9 cellular contexts compared by ENCODE assay signal in genomic region chr22:47337161-47337621, GRCh38.
DNase-seq lines count a peak whose midpoint lies in the region; ATAC-seq and TF ChIP-seq lines count a peak whose summit lies in the region.
"Had no signal": no experiment of that assay in that cellular context is flagged by ENCODE, and none has a peak within 500 bp of the region (broad histone marks: within the 10 kb centered on the region; RNA-seq: fewer than 3 reads in every experiment).

No MANE protein-coding gene starts in this region.

- intact Hi-C loops in Panc1 (cut with micrococcal nuclease; ENCODE audit: unreplicated experiment), result no loop called here

- H3K4me2 ChIP-seq in neural progenitor cell, result no peak overlapping the region

- no peaks in the 10 kb centered on the region for H3F3A ChIP-seq in neural progenitor cell (ENCODE audit: low read depth)

- CTCF ChIA-PET in Panc1 (lab: Charles Lee), result no interaction called here

- H3K4me3 ChIP-seq in Panc1 (ENCODE audit: low read depth in 2 of 2, low read length in 2 of 2), result peak overlapping the region; percentile 28 to 41
- H3K4me3 ChIP-seq in neural progenitor cell, result no peak overlapping the region

- peak; percentile 23 for DNase-seq in NCI-H345 (lab: John Stamatoyannopoulos, UW)
- DNase-seq in NCI-H345 treated with DMSO at 0.1 percent for 48 hours (lab: John Stamatoyannopoulos, UW; ENCODE audit: unreplicated experiment), result no peak
- DNase-seq in Panc1 (ENCODE audit: low read depth, low spot score), result peak; percentile 65
- no peak for DNase-seq in stimulated activated effector memory CD8-positive, alpha-beta T cell treated with anti-CD3 and anti-CD28 coated beads, Interleukin-12 subunit alpha, Interleukin-12 subunit beta, amount 100 ng/mL, for 72 hours (ENCODE audit: low spot score in 2 of 2)
- no peak for DNase-seq in neural progenitor cell (ENCODE audit: low spot score)

- no peaks in the 10 kb centered on the region for H3K9me3 ChIP-seq in Panc1 (ENCODE audit: control insufficient read depth, insufficient read depth, low read depth, low read length)
- H3K9me3 ChIP-seq in neural progenitor cell (ENCODE audit: low read depth), result peaks cover 25% of the 10 kb centered on the region

- H3K4me1 ChIP-seq in Panc1 (ENCODE audit: control insufficient read depth, insufficient read depth, low read length) (peaks cover 5% of the 10 kb centered on the region; the same call in 1 of the 2 replicates), neural progenitor cell (no peaks in the 10 kb centered on the region)

- H3K79me2 ChIP-seq in neural progenitor cell (ENCODE audit: low read depth), result no peaks in the 10 kb centered on the region

- H3K9ac ChIP-seq in neural progenitor cell, result no peak overlapping the region

- peak overlapping the region; percentile 34 for H3K4me3 Mint-ChIP-seq in stimulated activated effector memory CD8-positive, alpha-beta T cell treated with anti-CD3 and anti-CD28 coated beads, Interleukin-12 subunit alpha, Interleukin-12 subunit beta, amount 100 ng/mL, for 72 hours
- no peak overlapping the region for H3K4me3 Mint-ChIP-seq in neural progenitor cell

- POLR2A ChIA-PET in Panc1 (lab: Charles Lee), result interaction anchor here (0.9 kb wide), 1 partner anchor 804 kb away, joined by 3 read pairs; no protein-coding TSS in a partner anchor

- H3K27ac Mint-ChIP-seq in stimulated activated effector memory CD8-positive, alpha-beta T cell treated with anti-CD3 and anti-CD28 coated beads, Interleukin-12 subunit alpha, Interleukin-12 subunit beta, amount 100 ng/mL, for 72 hours, result no peak overlapping the region
- H3K27ac Mint-ChIP-seq in neural progenitor cell, result no peak overlapping the region

- ATAC-seq in Panc1 (peak; percentile 97), esophagus mucosa (peak; percentile 90), HG02588 (IDR thresholded peaks at IDR 0.05; ENCODE audit: unreplicated experiment) (no peak), GM19463 (IDR thresholded peaks at IDR 0.05; ENCODE audit: unreplicated experiment) (no peak)
- peak; percentile 83 for ATAC-seq in stimulated activated effector memory CD8-positive, alpha-beta T cell treated with anti-CD3 and anti-CD28 coated beads, Interleukin-12 subunit alpha, Interleukin-12 subunit beta, amount 100 ng/mL, for 72 hours
- ATAC-seq: sciatic nerve had no signal

- peaks cover 7% of the 10 kb centered on the region for H3K9me3 Mint-ChIP-seq in stimulated activated effector memory CD8-positive, alpha-beta T cell treated with anti-CD3 and anti-CD28 coated beads, Interleukin-12 subunit alpha, Interleukin-12 subunit beta, amount 100 ng/mL, for 72 hours
- H3K9me3 Mint-ChIP-seq in neural progenitor cell, result peaks cover 21% of the 10 kb centered on the region

- in situ Hi-C loops in Panc1 (cut with HindIII; ENCODE audit: low pct_unique_long_range_greater_than_20kb, low sequenced_read_pairs), result no loop called here

- no peaks in the 10 kb centered on the region for H3K4me1 Mint-ChIP-seq in stimulated activated effector memory CD8-positive, alpha-beta T cell treated with anti-CD3 and anti-CD28 coated beads, Interleukin-12 subunit alpha, Interleukin-12 subunit beta, amount 100 ng/mL, for 72 hours
- peaks cover 2% of the 10 kb centered on the region for H3K4me1 Mint-ChIP-seq in neural progenitor cell

- TF ChIP-seq CTCF in Panc1 (IDR thresholded peaks at IDR 0.05), result no peak
- no peak for TF ChIP-seq CTCF in neural progenitor cell (IDR thresholded peaks at IDR 0.05)

- H3K36me3 Mint-ChIP-seq in stimulated activated effector memory CD8-positive, alpha-beta T cell treated with anti-CD3 and anti-CD28 coated beads, Interleukin-12 subunit alpha, Interleukin-12 subunit beta, amount 100 ng/mL, for 72 hours, result no peaks in the 10 kb centered on the region
- no peaks in the 10 kb centered on the region for H3K36me3 Mint-ChIP-seq in neural progenitor cell

- no TSS peak for BruUV-seq in Panc1 (replicated peaks; lab: Mats Ljungman, UMichigan)

- H3K27ac ChIP-seq in Panc1 (ENCODE audit: low read length) (peak overlapping the region; percentile 82), neural progenitor cell (no peak overlapping the region)

- H4K20me1 ChIP-seq in neural progenitor cell (ENCODE audit: low read depth), result no peaks in the 10 kb centered on the region

- H3K27me3 Mint-ChIP-seq in neural progenitor cell (ENCODE audit: insufficient read depth, low read depth), result peaks cover 22% of the 10 kb centered on the region

- H3K36me3 ChIP-seq in Panc1 (ENCODE audit: control insufficient read depth, insufficient read depth, low read length) (no peaks in the 10 kb centered on the region), neural progenitor cell (no peaks in the 10 kb centered on the region)

- H2AFZ ChIP-seq in neural progenitor cell (replicated peaks), result no peak overlapping the region

- H3K27me3 ChIP-seq in Panc1 (ENCODE audit: control insufficient read depth, insufficient read depth, low read length) (no peaks in the 10 kb centered on the region), neural progenitor cell (no peaks in the 10 kb centered on the region)

Comparison
In these comparisons a context has a peak if more than half of its experiments do, and no peak if none do; other contexts are left out.
1. DNase-seq: peak in NCI-H345 (single experiment) and Panc1 (single experiment); none in NCI-H345 treated with DMSO at 0.1 percent for 48 hours (single experiment), stimulated activated effector memory CD8-positive, alpha-beta T cell treated with anti-CD3 and anti-CD28 coated beads, Interleukin-12 subunit alpha, Interleukin-12 subunit beta, amount 100 ng/mL, for 72 hours (0 of 2) and neural progenitor cell (single experiment).
2. ATAC-seq: peak in Panc1 (single experiment), esophagus mucosa (single experiment) and stimulated activated effector memory CD8-positive, alpha-beta T cell treated with anti-CD3 and anti-CD28 coated beads, Interleukin-12 subunit alpha, Interleukin-12 subunit beta, amount 100 ng/mL, for 72 hours (single experiment); none in HG02588 (single experiment) and GM19463 (single experiment).